ENCODE assay signal across 8 cellular contexts in the genomic region with DNA sequence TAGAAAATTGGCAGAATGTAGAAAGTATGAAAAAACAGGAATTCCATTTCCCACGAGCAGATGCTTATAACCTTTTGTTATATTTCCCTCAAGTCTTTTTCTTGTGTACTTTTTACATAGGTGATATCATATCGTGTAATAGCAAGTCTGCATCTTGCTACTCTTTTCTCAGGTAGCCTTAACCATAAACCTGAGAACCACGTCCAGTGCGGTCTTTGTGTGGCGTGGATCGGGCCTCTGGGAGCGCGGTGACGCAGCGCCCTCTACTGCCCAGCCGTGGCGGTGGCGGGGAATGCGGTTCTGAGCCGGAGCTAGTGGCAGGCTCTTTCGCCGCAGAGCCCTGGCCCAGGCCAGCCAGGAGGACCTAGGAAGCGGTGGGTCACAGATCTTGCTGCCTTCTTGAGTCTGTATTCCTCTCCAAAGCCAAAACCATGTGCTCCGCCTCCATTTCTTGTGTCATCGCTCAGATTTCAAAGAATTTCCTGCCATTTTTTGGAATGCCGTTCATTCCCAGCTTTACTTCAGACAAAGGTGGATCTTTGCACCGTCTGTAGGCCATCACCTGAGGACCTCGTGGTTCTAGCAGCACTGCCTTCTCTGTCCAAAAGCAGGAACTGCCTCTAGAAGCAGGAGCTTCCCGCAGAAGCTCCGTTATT.
A peak's percentile ranks its signal among the peaks of the same experiment; 100 is the strongest.
DNase-seq lines count a peak whose midpoint lies in the region; ATAC-seq lines count a peak whose summit lies in the region.

No MANE protein-coding gene starts in this region.

- H2AFZ ChIP-seq in mesenchymal stem cell (ENCODE audit: low read depth, low read length): no peak overlapping the region

- H2AK5ac ChIP-seq in mesenchymal stem cell (ENCODE audit: low read length, severe bottlenecking): no peak overlapping the region

- peaks cover 7% of the 10 kb centered on the region for H3K4me1 ChIP-seq in mesenchymal stem cell (ENCODE audit: control insufficient read depth, insufficient read depth, low read depth, low read length)

- no peak overlapping the region for H4K8ac ChIP-seq in mesenchymal stem cell (ENCODE audit: low read length)

- DNase-seq in NCI-H1417 (lab: John Stamatoyannopoulos, UW) (peak in 2 of 3 experiments; percentile 36 to 64), NCI-H1417 treated with DMSO at 0.1 percent for 48 hours (lab: John Stamatoyannopoulos, UW) (no peak), NCI-H345 (lab: John Stamatoyannopoulos, UW) (peak; percentile 37), mesenchymal stem cell (peak; percentile 60)
- DNase-seq in activated CD8-positive, alpha-beta T cell treated with anti-CD3 and anti-CD28 coated beads, Interleukin-2, amount 10 ng/mL, durations not matched to agents 7 days and 5 days: peak; percentile 81
- peak; percentile 61 for DNase-seq in effector CD8-positive, alpha-beta T cell (lab: John Stamatoyannopoulos, UW)
- peak; percentile 60 to 61 for DNase-seq in stimulated activated CD8-positive, alpha-beta memory T cell treated with anti-CD3 and anti-CD28 coated beads, Interleukin-15, amount 100 ng/mL, for 48 hours (ENCODE audit: low read depth in 2 of 2)

- no peak overlapping the region for H3K4ac ChIP-seq in mesenchymal stem cell (ENCODE audit: low read depth in 1 of 2, low read length in 2 of 2)

- peak overlapping the region; percentile 32 for H3K4me3 Mint-ChIP-seq in activated CD8-positive, alpha-beta T cell treated with anti-CD3 and anti-CD28 coated beads, Interleukin-2, amount 10 ng/mL, durations not matched to agents 7 days and 5 days

- peak; percentile 45 for ATAC-seq in activated CD8-positive, alpha-beta T cell treated with anti-CD3 and anti-CD28 coated beads, Interleukin-2, amount 10 ng/mL, durations not matched to agents 7 days and 5 days
- ATAC-seq in HG02623 (IDR thresholded peaks at IDR 0.05; ENCODE audit: unreplicated experiment): no peak

- H3K4me2 ChIP-seq in mesenchymal stem cell (ENCODE audit: low read length, poor library complexity, severe bottlenecking): no peak overlapping the region

- H2BK5ac ChIP-seq in mesenchymal stem cell (ENCODE audit: low read depth, low read length, poor library complexity, severe bottlenecking): no peak overlapping the region

- H3K9me3 Mint-ChIP-seq in activated CD8-positive, alpha-beta T cell treated with anti-CD3 and anti-CD28 coated beads, Interleukin-2, amount 10 ng/mL, durations not matched to agents 7 days and 5 days (ENCODE audit: insufficient read depth): no peaks in the 10 kb centered on the region

- peaks cover 23 to 35% of the 10 kb centered on the region in 2 experiments for H3K36me3 ChIP-seq in mesenchymal stem cell (ENCODE audit: control insufficient read depth in 1 of 2, insufficient read depth in 2 of 2, low read depth in 1 of 2, low read length in 2 of 2)

- no peak overlapping the region for H3K18ac ChIP-seq in mesenchymal stem cell (ENCODE audit: low read depth in 1 of 2, low read length in 2 of 2)

- peaks cover 91% of the 10 kb centered on the region for H3K4me1 Mint-ChIP-seq in activated CD8-positive, alpha-beta T cell treated with anti-CD3 and anti-CD28 coated beads, Interleukin-2, amount 10 ng/mL, durations not matched to agents 7 days and 5 days (ENCODE audit: low read depth)

- no peak overlapping the region for H3K4me3 ChIP-seq in mesenchymal stem cell (ENCODE audit: insufficient read depth in 1 of 2, low read depth in 1 of 2, low read length in 2 of 2)

- no peaks in the 10 kb centered on the region for H3K79me1 ChIP-seq in mesenchymal stem cell (replicated peaks; ENCODE audit: low read length, poor library complexity, severe bottlenecking)

- H3K27me3 ChIP-seq in mesenchymal stem cell (ENCODE audit: control insufficient read depth in 1 of 2, insufficient read depth in 1 of 2, low read length in 2 of 2): no peaks in the 10 kb centered on the region

- no peaks in the 10 kb centered on the region for H3K9me3 ChIP-seq in mesenchymal stem cell (ENCODE audit: control insufficient read depth, low read length)

- POLR2A ChIA-PET in activated CD8-positive, alpha-beta T cell treated with anti-CD3 and anti-CD28 coated beads, Interleukin-2, amount 10 ng/mL, durations not matched to agents 7 days and 5 days (lab: Charles Lee): interaction anchor here (0.7 to 1.3 kb wide), 3 partner anchors 13 to 73 kb away, joined by 4 to 5 read pairs (median 5); no protein-coding TSS in a partner anchor

- H3K23ac ChIP-seq in mesenchymal stem cell (ENCODE audit: low read length in 2 of 2): no peak overlapping the region

- peak overlapping the region; percentile 72 for H3K27ac Mint-ChIP-seq in activated CD8-positive, alpha-beta T cell treated with anti-CD3 and anti-CD28 coated beads, Interleukin-2, amount 10 ng/mL, durations not matched to agents 7 days and 5 days

- peak overlapping the region; percentile 14 for H3K9ac ChIP-seq in mesenchymal stem cell (ENCODE audit: low read length)

- H3K36me3 Mint-ChIP-seq in activated CD8-positive, alpha-beta T cell treated with anti-CD3 and anti-CD28 coated beads, Interleukin-2, amount 10 ng/mL, durations not matched to agents 7 days and 5 days (ENCODE audit: low read depth): peaks cover 45% of the 10 kb centered on the region

- H2BK12ac ChIP-seq in mesenchymal stem cell (ENCODE audit: low read length in 2 of 2): no peak overlapping the region

- H2BK120ac ChIP-seq in mesenchymal stem cell (ENCODE audit: low read depth, low read length): no peak overlapping the region

- H3K14ac ChIP-seq in mesenchymal stem cell (ENCODE audit: low read length in 2 of 2): no peak overlapping the region

- CTCF ChIA-PET in activated CD8-positive, alpha-beta T cell treated with anti-CD3 and anti-CD28 coated beads, Interleukin-2, amount 10 ng/mL, durations not matched to agents 7 days and 5 days (lab: Charles Lee): interaction anchor here (0.6 to 8.4 kb wide), 48 partner anchors 8 to 991 kb away, joined by 3 to 142 read pairs (median 5); a partner anchor contains a TSS

- no peak overlapping the region for H2BK15ac ChIP-seq in mesenchymal stem cell (ENCODE audit: low read depth, poor library complexity, severe bottlenecking)

- no peak overlapping the region for H3K27ac ChIP-seq in mesenchymal stem cell (ENCODE audit: low read length, poor library complexity, severe bottlenecking)

- WGBS in mesenchymal stem cell: 20% methylated on average over 24 of the region's 25 CpGs

- H3K27me3 Mint-ChIP-seq in activated CD8-positive, alpha-beta T cell treated with anti-CD3 and anti-CD28 coated beads, Interleukin-2, amount 10 ng/mL, durations not matched to agents 7 days and 5 days (ENCODE audit: low read depth): no peaks in the 10 kb centered on the region

- H4K91ac ChIP-seq in mesenchymal stem cell (ENCODE audit: low read length): no peak overlapping the region
